Comparison of ENCODE assay signal across 13 cellular contexts in the genomic region with DNA sequence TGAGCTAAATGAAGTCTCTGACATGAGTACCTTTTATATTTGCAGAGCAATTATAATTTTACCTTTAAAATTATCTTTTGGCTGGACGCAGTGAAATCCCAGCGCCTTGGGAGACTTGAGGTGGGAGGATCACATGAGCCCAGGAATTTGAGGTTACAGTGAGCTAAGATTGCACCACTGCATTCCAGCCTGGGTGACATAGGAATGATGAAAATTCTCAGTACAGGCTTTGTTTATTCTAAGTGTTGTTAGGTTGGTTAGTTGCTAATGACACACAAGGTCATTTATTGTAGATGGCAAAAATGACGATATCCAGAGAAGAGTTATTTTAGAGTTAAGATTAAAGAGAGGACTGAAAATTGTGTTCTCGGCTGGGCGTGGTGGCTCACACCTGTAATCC.
DNase-seq lines count a peak whose midpoint lies in the region; ATAC-seq, FAIRE-seq and TF ChIP-seq lines count a peak whose summit lies in the region.
"Had no signal": no experiment of that assay in that cellular context is flagged by ENCODE, and none has a peak within 500 bp of the region (broad histone marks: within the 10 kb centered on the region; RNA-seq: fewer than 3 reads in every experiment).

No MANE protein-coding gene starts in this region.

- H3K4me1 Mint-ChIP-seq in Calu3 (ENCODE audit: low read depth, unreplicated experiment) = peaks cover 15% of the 10 kb centered on the region
- no peaks in the 10 kb centered on the region for H3K4me1 Mint-ChIP-seq in CD4-positive, alpha-beta memory T cell
- H3K4me1 Mint-ChIP-seq in activated naive CD8-positive, alpha-beta T cell treated with anti-CD3 and anti-CD28 coated beads for 36 hours = no peaks in the 10 kb centered on the region
- H3K4me1 Mint-ChIP-seq: immature natural killer cell had no signal

- no peak overlapping the region for H3K4me3 ChIP-seq in PC-3 (ENCODE audit: low read length)
- H3K4me3 ChIP-seq in epithelial cell of proximal tubule (ENCODE audit: low read depth, low read length) = no peak overlapping the region
- H3K4me3 ChIP-seq in pancreas = no peak overlapping the region
- H3K4me3 ChIP-seq in CD4-positive, alpha-beta memory T cell (ENCODE audit: low read length in 2 of 2) = no peak overlapping the region

- H3K4me3 Mint-ChIP-seq in Calu3 (ENCODE audit: low read depth, unreplicated experiment) = no peak overlapping the region
- H3K4me3 Mint-ChIP-seq in CD4-positive, alpha-beta memory T cell = no peak overlapping the region
- H3K4me3 Mint-ChIP-seq in activated naive CD8-positive, alpha-beta T cell treated with anti-CD3 and anti-CD28 coated beads for 36 hours = no peak overlapping the region
- H3K4me3 Mint-ChIP-seq: immature natural killer cell; natural killer cell treated with Interleukin-12 subunit alpha and Interleukin-12 subunit beta and Interleukin-15 and Interleukin-18, amount 100 ng/mL, for 72 hours; WTC11 had no signal

- POLR2A ChIA-PET in PC-3 (lab: Charles Lee; ENCODE audit: unreplicated experiment) = no interaction called here
- POLR2A ChIA-PET in CD4-positive, alpha-beta memory T cell (lab: Charles Lee; ENCODE audit: partially characterized antibody) = no interaction called here

- H3F3A ChIP-seq in PC-3 (ENCODE audit: low read length, unreplicated experiment) = no peaks in the 10 kb centered on the region

- H3K27ac ChIP-seq in PC-3 (ENCODE audit: low read length) = no peak overlapping the region
- H3K27ac ChIP-seq in pancreas = peak overlapping the region; percentile 24 to 50 (median 44)
- no peak overlapping the region for H3K27ac ChIP-seq in CD4-positive, alpha-beta memory T cell (ENCODE audit: low read depth, low read length)
- H3K27ac ChIP-seq: KMS-11 had no signal

- H3K9me3 Mint-ChIP-seq in Calu3 (ENCODE audit: low read depth, unreplicated experiment) = peaks cover 3% of the 10 kb centered on the region
- no peaks in the 10 kb centered on the region for H3K9me3 Mint-ChIP-seq in CD4-positive, alpha-beta memory T cell
- H3K9me3 Mint-ChIP-seq in activated naive CD8-positive, alpha-beta T cell treated with anti-CD3 and anti-CD28 coated beads for 36 hours = no peaks in the 10 kb centered on the region
- H3K9me3 Mint-ChIP-seq: natural killer cell treated with Interleukin-12 subunit alpha and Interleukin-12 subunit beta and Interleukin-15 and Interleukin-18, amount 100 ng/mL, for 72 hours had no signal

- FAIRE-seq in pancreas (lab: Jason Lieb, UNC) = no peak
- FAIRE-seq: GM12891 had no signal

- H2AFZ ChIP-seq in PC-3 (ENCODE audit: low read length) = no peak overlapping the region

- 40 to 54% methylated on average over 5 of the region's 5 CpGs for WGBS in pancreas, 2 donors

- no peak overlapping the region for H3K4me2 ChIP-seq in PC-3 (ENCODE audit: low read length)
- H3K4me2 ChIP-seq: KMS-11 had no signal

- no peaks in the 10 kb centered on the region for H4K20me1 ChIP-seq in PC-3 (ENCODE audit: low read length)

- no peaks in the 10 kb centered on the region for H3K79me2 ChIP-seq in PC-3 (ENCODE audit: low read length)

- no peaks in the 10 kb centered on the region for H3K36me3 ChIP-seq in PC-3 (ENCODE audit: low read depth, low read length)
- no peaks in the 10 kb centered on the region for H3K36me3 ChIP-seq in pancreas
- H3K36me3 ChIP-seq in CD4-positive, alpha-beta memory T cell (ENCODE audit: insufficient read depth, low read length) = no peaks in the 10 kb centered on the region

- no peaks in the 10 kb centered on the region for H3K9me3 ChIP-seq in PC-3 (ENCODE audit: low read length)
- no peaks in the 10 kb centered on the region for H3K9me3 ChIP-seq in pancreas
- no peaks in the 10 kb centered on the region for H3K9me3 ChIP-seq in CD4-positive, alpha-beta memory T cell (ENCODE audit: control insufficient read depth in 1 of 2, low read length in 2 of 2)

- BruUV-seq in Calu3 (replicated peaks; lab: Mats Ljungman, UMichigan) (no TSS peak), PC-3 (replicated peaks; lab: Mats Ljungman, UMichigan) (no TSS peak)

- H3K4me1 ChIP-seq in PC-3 (ENCODE audit: insufficient read depth, low read length) = no peaks in the 10 kb centered on the region
- no peaks in the 10 kb centered on the region for H3K4me1 ChIP-seq in pancreas
- no peaks in the 10 kb centered on the region for H3K4me1 ChIP-seq in CD4-positive, alpha-beta memory T cell (ENCODE audit: insufficient read depth, low read length)

- no peak overlapping the region for H3K9ac ChIP-seq in PC-3 (ENCODE audit: low read length)
- H3K9ac ChIP-seq: KMS-11 had no signal

- DNase-seq in Calu3 (peak; percentile 56), PC-3 (peak; percentile 7), epithelial cell of proximal tubule (ENCODE audit: low read depth) (peak; percentile 84), pancreas (peak in 3 of 6 donors; percentile 11 to 41 (median 23)), NCI-H2107 treated with DMSO at 0.1 percent for 48 hours (lab: John Stamatoyannopoulos, UW; ENCODE audit: unreplicated experiment) (no peak)
- no peak for DNase-seq in CD4-positive, alpha-beta memory T cell
- DNase-seq in activated naive CD8-positive, alpha-beta T cell treated with anti-CD3 and anti-CD28 coated beads for 36 hours = no peak
- DNase-seq: immature natural killer cell had no signal

- TF ChIP-seq CTCF in Calu3 (IDR thresholded peaks at IDR 0.05; ENCODE audit: unreplicated experiment) = no peak
- no peak for TF ChIP-seq CTCF in PC-3 (conservative IDR thresholded peaks at IDR 0.05; ENCODE audit: low read depth, low read length)
- TF ChIP-seq CTCF in epithelial cell of proximal tubule (conservative IDR thresholded peaks at IDR 0.05; ENCODE audit: low read depth, low read length) = no peak
- no peak for TF ChIP-seq CTCF in pancreas (IDR thresholded peaks at IDR 0.05)

- no peaks in the 10 kb centered on the region for H3K27me3 Mint-ChIP-seq in Calu3 (ENCODE audit: unreplicated experiment)
- no peaks in the 10 kb centered on the region for H3K27me3 Mint-ChIP-seq in CD4-positive, alpha-beta memory T cell
- H3K27me3 Mint-ChIP-seq in activated naive CD8-positive, alpha-beta T cell treated with anti-CD3 and anti-CD28 coated beads for 36 hours = no peaks in the 10 kb centered on the region
- H3K27me3 Mint-ChIP-seq: natural killer cell treated with Interleukin-12 subunit alpha and Interleukin-12 subunit beta and Interleukin-15 and Interleukin-18, amount 100 ng/mL, for 72 hours had no signal

- CTCF ChIA-PET in Calu3 (lab: Charles Lee) (interaction anchor here (0.9 kb wide), 1 partner anchor 15 kb away, joined by 3 read pairs; no protein-coding TSS in a partner anchor), PC-3 (lab: Charles Lee) (no interaction called here)
- CTCF ChIA-PET in CD4-positive, alpha-beta memory T cell (lab: Charles Lee; ENCODE audit: partially characterized antibody) = interaction anchor here (1.2 kb wide), 1 partner anchor 9 kb away, joined by 3 read pairs; no protein-coding TSS in a partner anchor

- intact Hi-C loops in Calu3 (cut with micrococcal nuclease; ENCODE audit: unreplicated experiment) (no loop called here), PC-3 (cut with micrococcal nuclease) (no loop called here), pancreas (cut with DNase I) (no loop called here)
- intact Hi-C loops in CD4-positive, alpha-beta memory T cell (cut with micrococcal nuclease) = no loop called here

- H3K27ac Mint-ChIP-seq in Calu3 (ENCODE audit: unreplicated experiment) = peak overlapping the region; percentile 97
- H3K27ac Mint-ChIP-seq in CD4-positive, alpha-beta memory T cell = no peak overlapping the region
- H3K27ac Mint-ChIP-seq in activated naive CD8-positive, alpha-beta T cell treated with anti-CD3 and anti-CD28 coated beads for 36 hours = no peak overlapping the region
- H3K27ac Mint-ChIP-seq: immature natural killer cell; natural killer cell treated with Interleukin-12 subunit alpha and Interleukin-12 subunit beta and Interleukin-15 and Interleukin-18, amount 100 ng/mL, for 72 hours; WTC11 had no signal

- no peak for ATAC-seq in PC-3
- ATAC-seq in pancreas = peak; percentile 70 to 77 (median 76)
- no peak for ATAC-seq in HG02870 (IDR thresholded peaks at IDR 0.05; ENCODE audit: unreplicated experiment)
- ATAC-seq: natural killer cell treated with Interleukin-12 subunit alpha and Interleukin-12 subunit beta and Interleukin-15 and Interleukin-18, amount 100 ng/mL, for 72 hours; WTC11 had no signal

- peaks cover 8% of the 10 kb centered on the region for H3K36me3 Mint-ChIP-seq in Calu3 (ENCODE audit: insufficient read depth, unreplicated experiment)
- H3K36me3 Mint-ChIP-seq in CD4-positive, alpha-beta memory T cell = no peaks in the 10 kb centered on the region
- H3K36me3 Mint-ChIP-seq in activated naive CD8-positive, alpha-beta T cell treated with anti-CD3 and anti-CD28 coated beads for 36 hours = no peaks in the 10 kb centered on the region
- H3K36me3 Mint-ChIP-seq: immature natural killer cell; natural killer cell treated with Interleukin-12 subunit alpha and Interleukin-12 subunit beta and Interleukin-15 and Interleukin-18, amount 100 ng/mL, for 72 hours had no signal

- H3K27me3 ChIP-seq in PC-3 (ENCODE audit: low read length) = no peaks in the 10 kb centered on the region
- H3K27me3 ChIP-seq in pancreas = no peaks in the 10 kb centered on the region
- H3K27me3 ChIP-seq in CD4-positive, alpha-beta memory T cell (ENCODE audit: insufficient read depth, low read length) = no peaks in the 10 kb centered on the region

- H3K9me2 ChIP-seq in PC-3 (replicated peaks; ENCODE audit: low read length) = no peaks in the 10 kb centered on the region

Comparison
In these comparisons a context has a peak if more than half of its experiments do, and no peak if none do; other contexts are left out.
1. DNase-seq: peak in Calu3 (single experiment), PC-3 (single experiment) and epithelial cell of proximal tubule (single experiment); none in CD4-positive, alpha-beta memory T cell (0 of 5), NCI-H2107 treated with DMSO at 0.1 percent for 48 hours (single experiment) and activated naive CD8-positive, alpha-beta T cell treated with anti-CD3 and anti-CD28 coated beads for 36 hours (single experiment).
2. ATAC-seq: peak in pancreas (4 of 4); none in PC-3 (single experiment) and HG02870 (single experiment).
3. H3K27ac ChIP-seq: peak in pancreas (4 of 4); none in PC-3 (single experiment) and CD4-positive, alpha-beta memory T cell (single experiment).